Comparison of ENCODE assay signal across 15 cellular contexts in the genomic region with DNA sequence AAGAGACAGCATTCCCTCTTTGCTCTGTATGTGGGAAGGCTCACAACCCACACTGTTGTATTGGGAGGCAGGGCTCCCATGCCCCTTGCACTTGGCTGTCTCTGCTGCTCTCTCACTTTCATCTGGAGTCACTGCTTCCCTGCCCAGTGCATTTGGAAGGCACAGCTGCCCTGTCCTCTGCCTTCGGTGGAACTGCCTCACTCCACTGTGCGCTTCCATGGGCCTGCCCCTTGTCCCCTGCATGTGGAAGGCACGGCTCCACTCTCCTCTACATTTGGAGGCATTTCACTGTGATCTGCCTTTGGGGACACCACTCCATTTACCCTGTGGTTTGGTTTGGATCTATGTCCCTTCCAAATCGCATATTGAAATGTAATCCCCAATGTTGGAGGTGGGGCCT. TPM values are rescaled to one million over a fixed set of nuclear protein-coding genes. Genes with fewer than 3 reads are reported as not detected.
"Had no signal": no experiment of that assay in that cellular context is flagged by ENCODE, and none has a peak within 500 bp of the region (broad histone marks: within the 10 kb centered on the region; RNA-seq: fewer than 3 reads in every experiment).

No MANE protein-coding gene starts in this region.

- H3K27me3 ChIP-seq: brain microvascular endothelial cell, gastrocnemius medialis had no signal

- H3K4me3 ChIP-seq: gastrocnemius medialis, left ventricle myocardium inferior, SJCRH30, skin epidermis had no signal

- H3K36me3 ChIP-seq: brain microvascular endothelial cell, gastrocnemius medialis, left ventricle myocardium inferior, SJCRH30 had no signal

- H3K27ac ChIP-seq: brain microvascular endothelial cell, gastrocnemius medialis, left ventricle myocardium inferior, SJCRH30, skin epidermis had no signal

- ATAC-seq: activated T-helper 17 cell treated with anti-CD3 and anti-CD28 coated beads, Interleukin-2, amount 50 U/mL, for 72 hours; gastrocnemius medialis; stimulated activated memory B cell treated with anti-CD40 and anti-IgM and Interleukin-4, amounts not matched to agents 10 μg/mL and 1 μg/mL and 100 μg/mL, for 72 hours had no signal

- DNase-seq: activated CD4-positive, alpha-beta T cell treated with anti-CD3 and anti-CD28 coated beads, Interleukin-2, amount 50 U/mL, for 4 hours; amniotic stem cell; brain microvascular endothelial cell; cerebellar nuclear complex; effector CD4-positive, alpha-beta T cell; gastrocnemius medialis; left ventricle myocardium inferior; nephron progenitor cell; retina; SJCRH30; SW 1271; trophoblast cell had no signal

- H3K9me3 ChIP-seq: gastrocnemius medialis, left ventricle myocardium inferior, SJCRH30 had no signal

- H3K4me1 ChIP-seq: gastrocnemius medialis, left ventricle myocardium inferior had no signal

RNA-seq across cellular contexts. Expression of a gene that starts 32.0 kb away (rescaled TPM):
- total RNA-seq: activated T-helper 17 cell treated with anti-CD3 and anti-CD28 coated beads, Interleukin-2, amount 50 U/mL, for 72 hours; SJCRH30 had no signal
